1 cellular context compared by ENCODE assay signal in the genomic region with DNA sequence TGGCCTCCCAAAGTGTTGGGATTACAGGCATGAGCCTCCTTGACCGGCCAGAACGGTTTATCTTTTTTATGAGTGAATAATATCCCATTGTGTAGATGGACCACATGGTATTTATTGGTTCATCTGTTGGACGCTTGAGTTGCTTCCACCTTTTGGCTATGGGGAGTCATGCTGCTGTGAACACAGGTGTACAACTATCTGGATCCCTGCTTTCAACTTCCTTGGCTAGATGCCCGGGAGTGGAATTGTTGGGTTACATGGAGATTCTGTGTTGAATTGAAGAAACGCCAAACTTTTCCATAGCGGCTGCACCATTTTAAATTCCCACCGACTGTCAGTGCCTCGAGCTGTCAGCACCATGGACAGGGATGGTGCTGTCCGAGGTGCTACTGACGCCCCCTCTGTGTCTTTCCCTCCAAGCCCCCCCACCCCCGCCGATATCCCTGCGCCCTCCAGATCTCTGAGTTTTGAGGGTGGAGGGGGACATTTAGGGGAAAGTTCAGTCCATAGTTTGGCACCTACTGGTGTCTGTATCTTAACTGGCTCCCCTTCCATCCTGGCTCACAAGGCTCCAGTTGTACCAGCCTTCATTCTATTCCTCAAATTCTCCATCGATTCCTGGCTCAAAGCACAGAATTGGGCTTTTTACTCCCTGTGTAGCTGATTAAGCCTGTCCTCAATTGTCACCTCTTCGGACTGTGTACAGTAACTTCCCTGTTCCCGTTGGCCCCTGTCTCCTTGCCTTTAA.
A peak's percentile ranks its signal among the peaks of the same experiment; 100 is the strongest.
TF ChIP-seq lines count a peak whose summit lies in the region.

No MANE protein-coding gene starts in this region.

TF ChIP-seq in HepG2, 621 proteins besides CTCF, POLR2A, EP300 and RAD21 (continues in another document):
- TF ChIP-seq, protein P1, sequence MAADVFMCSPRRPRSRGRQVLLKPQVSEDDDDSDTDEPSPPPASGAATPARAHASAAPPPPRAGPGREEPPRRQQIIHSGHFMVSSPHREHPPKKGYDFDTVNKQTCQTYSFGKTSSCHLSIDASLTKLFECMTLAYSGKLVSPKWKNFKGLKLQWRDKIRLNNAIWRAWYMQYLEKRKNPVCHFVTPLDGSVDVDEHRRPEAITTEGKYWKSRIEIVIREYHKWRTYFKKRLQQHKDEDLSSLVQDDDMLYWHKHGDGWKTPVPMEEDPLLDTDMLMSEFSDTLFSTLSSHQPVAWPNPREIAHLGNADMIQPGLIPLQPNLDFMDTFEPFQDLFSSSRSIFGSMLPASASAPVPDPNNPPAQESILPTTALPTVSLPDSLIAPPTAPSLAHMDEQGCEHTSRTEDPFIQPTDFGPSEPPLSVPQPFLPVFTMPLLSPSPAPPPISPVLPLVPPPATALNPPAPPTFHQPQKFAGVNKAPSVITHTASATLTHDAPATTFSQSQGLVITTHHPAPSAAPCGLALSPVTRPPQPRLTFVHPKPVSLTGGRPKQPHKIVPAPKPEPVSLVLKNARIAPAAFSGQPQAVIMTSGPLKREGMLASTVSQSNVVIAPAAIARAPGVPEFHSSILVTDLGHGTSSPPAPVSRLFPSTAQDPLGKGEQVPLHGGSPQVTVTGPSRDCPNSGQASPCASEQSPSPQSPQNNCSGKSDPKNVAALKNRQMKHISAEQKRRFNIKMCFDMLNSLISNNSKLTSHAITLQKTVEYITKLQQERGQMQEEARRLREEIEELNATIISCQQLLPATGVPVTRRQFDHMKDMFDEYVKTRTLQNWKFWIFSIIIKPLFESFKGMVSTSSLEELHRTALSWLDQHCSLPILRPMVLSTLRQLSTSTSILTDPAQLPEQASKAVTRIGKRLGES (CRISPR knock-in tag; IDR thresholded peaks at IDR 0.05; ENCODE audit: borderline replicate concordance), result peak; percentile 97
- TF ChIP-seq SIX4 (CRISPR knock-in tag; IDR thresholded peaks at IDR 0.05), result peak; percentile 95
- TF ChIP-seq PHB2 (IDR thresholded peaks at IDR 0.05; ENCODE audit: partially characterized antibody), result no peak
- TF ChIP-seq PCBP1 (IDR thresholded peaks at IDR 0.05; ENCODE audit: borderline replicate concordance, low read depth, low read length), result no peak
- peak; percentile 100 for TF ChIP-seq NKX3-1 (CRISPR knock-in tag; IDR thresholded peaks at IDR 0.05)
- TF ChIP-seq TBX3 (IDR thresholded peaks at IDR 0.05; ENCODE audit: borderline replicate concordance), result no peak
- TF ChIP-seq, protein P2, sequence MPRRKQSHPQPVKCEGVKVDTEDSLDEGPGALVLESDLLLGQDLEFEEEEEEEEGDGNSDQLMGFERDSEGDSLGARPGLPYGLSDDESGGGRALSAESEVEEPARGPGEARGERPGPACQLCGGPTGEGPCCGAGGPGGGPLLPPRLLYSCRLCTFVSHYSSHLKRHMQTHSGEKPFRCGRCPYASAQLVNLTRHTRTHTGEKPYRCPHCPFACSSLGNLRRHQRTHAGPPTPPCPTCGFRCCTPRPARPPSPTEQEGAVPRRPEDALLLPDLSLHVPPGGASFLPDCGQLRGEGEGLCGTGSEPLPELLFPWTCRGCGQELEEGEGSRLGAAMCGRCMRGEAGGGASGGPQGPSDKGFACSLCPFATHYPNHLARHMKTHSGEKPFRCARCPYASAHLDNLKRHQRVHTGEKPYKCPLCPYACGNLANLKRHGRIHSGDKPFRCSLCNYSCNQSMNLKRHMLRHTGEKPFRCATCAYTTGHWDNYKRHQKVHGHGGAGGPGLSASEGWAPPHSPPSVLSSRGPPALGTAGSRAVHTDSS (CRISPR knock-in tag; conservative IDR thresholded peaks at IDR 0.05), result no peak
- no peak for TF ChIP-seq ZNF24 (IDR thresholded peaks at IDR 0.05)
- TF ChIP-seq, protein P3, sequence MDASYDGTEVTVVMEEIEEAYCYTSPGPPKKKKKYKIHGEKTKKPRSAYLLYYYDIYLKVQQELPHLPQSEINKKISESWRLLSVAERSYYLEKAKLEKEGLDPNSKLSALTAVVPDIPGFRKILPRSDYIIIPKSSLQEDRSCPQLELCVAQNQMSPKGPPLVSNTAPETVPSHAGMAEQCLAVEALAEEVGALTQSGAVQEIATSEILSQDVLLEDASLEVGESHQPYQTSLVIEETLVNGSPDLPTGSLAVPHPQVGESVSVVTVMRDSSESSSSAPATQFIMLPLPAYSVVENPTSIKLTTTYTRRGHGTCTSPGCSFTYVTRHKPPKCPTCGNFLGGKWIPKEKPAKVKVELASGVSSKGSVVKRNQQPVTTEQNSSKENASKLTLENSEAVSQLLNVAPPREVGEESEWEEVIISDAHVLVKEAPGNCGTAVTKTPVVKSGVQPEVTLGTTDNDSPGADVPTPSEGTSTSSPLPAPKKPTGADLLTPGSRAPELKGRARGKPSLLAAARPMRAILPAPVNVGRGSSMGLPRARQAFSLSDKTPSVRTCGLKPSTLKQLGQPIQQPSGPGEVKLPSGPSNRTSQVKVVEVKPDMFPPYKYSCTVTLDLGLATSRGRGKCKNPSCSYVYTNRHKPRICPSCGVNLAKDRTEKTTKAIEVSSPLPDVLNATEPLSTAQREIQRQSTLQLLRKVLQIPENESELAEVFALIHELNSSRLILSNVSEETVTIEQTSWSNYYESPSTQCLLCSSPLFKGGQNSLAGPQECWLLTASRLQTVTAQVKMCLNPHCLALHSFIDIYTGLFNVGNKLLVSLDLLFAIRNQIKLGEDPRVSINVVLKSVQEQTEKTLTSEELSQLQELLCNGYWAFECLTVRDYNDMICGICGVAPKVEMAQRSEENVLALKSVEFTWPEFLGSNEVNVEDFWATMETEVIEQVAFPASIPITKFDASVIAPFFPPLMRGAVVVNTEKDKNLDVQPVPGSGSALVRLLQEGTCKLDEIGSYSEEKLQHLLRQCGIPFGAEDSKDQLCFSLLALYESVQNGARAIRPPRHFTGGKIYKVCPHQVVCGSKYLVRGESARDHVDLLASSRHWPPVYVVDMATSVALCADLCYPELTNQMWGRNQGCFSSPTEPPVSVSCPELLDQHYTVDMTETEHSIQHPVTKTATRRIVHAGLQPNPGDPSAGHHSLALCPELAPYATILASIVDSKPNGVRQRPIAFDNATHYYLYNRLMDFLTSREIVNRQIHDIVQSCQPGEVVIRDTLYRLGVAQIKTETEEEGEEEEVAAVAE (CRISPR knock-in tag; IDR thresholded peaks at IDR 0.05; ENCODE audit: borderline replicate concordance), result peak; percentile 97
- TF ChIP-seq, protein P4, sequence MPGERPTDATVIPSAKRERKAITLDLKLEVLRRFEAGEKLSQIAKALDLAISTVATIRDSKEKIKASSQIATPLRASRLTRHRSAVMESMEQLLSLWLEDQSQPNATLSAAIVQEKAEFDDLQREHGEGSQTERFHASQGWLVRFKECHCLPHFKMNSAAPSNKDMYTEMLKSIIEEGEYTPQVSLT (CRISPR knock-in tag; IDR thresholded peaks at IDR 0.05; ENCODE audit: borderline replicate concordance, low read depth), result peak; percentile 62; the same call in 1 of the 2 replicates
- TF ChIP-seq, protein P5, sequence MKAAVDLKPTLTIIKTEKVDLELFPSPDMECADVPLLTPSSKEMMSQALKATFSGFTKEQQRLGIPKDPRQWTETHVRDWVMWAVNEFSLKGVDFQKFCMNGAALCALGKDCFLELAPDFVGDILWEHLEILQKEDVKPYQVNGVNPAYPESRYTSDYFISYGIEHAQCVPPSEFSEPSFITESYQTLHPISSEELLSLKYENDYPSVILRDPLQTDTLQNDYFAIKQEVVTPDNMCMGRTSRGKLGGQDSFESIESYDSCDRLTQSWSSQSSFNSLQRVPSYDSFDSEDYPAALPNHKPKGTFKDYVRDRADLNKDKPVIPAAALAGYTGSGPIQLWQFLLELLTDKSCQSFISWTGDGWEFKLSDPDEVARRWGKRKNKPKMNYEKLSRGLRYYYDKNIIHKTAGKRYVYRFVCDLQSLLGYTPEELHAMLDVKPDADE (CRISPR knock-in tag; IDR thresholded peaks at IDR 0.05), result peak; percentile 99
- TF ChIP-seq, protein P6, sequence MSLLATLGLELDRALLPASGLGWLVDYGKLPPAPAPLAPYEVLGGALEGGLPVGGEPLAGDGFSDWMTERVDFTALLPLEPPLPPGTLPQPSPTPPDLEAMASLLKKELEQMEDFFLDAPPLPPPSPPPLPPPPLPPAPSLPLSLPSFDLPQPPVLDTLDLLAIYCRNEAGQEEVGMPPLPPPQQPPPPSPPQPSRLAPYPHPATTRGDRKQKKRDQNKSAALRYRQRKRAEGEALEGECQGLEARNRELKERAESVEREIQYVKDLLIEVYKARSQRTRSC (CRISPR knock-in tag; IDR thresholded peaks at IDR 0.05; ENCODE audit: low read depth), result peak; percentile 97; the same call in 1 of the 2 replicates
- TF ChIP-seq SETDB1 (CRISPR knock-in tag; IDR thresholded peaks at IDR 0.05; ENCODE audit: borderline replicate concordance), result no peak
- TF ChIP-seq NCOR1 (IDR thresholded peaks at IDR 0.05; ENCODE audit: borderline replicate concordance, low read length), result no peak
- TF ChIP-seq KLF9 (CRISPR knock-in tag; IDR thresholded peaks at IDR 0.05; ENCODE audit: low read depth), result peak; percentile 90; the same call in 1 of the 2 replicates
- TF ChIP-seq, protein P7, sequence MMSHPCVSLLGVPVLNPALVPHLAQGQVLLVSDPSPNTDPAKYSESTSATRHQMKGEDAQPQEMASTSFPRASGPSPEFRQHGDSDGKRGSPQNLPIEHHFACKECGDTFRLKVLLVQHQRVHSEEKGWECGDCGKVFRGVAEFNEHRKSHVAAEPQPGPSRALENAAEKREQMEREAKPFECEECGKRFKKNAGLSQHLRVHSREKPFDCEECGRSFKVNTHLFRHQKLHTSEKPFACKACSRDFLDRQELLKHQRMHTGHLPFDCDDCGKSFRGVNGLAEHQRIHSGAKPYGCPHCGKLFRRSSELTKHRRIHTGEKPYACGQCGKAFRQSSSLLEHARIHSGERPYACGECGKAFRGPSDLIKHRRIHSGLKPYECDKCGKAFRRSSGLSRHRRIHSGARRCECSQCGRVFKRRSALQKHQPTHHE (CRISPR knock-in tag; IDR thresholded peaks at IDR 0.05; ENCODE audit: borderline replicate concordance), result peak; percentile 79; the same call in 1 of the 2 replicates
- TF ChIP-seq ZSCAN9 (CRISPR knock-in tag; IDR thresholded peaks at IDR 0.05; ENCODE audit: borderline replicate concordance), result peak; percentile 100
- TF ChIP-seq FOXK1 (CRISPR knock-in tag; IDR thresholded peaks at IDR 0.05; ENCODE audit: borderline replicate concordance, low read depth), result peak; percentile 96; the same call in 1 of the 2 replicates
- TF ChIP-seq ZNF124 (CRISPR knock-in tag; IDR thresholded peaks at IDR 0.05), result peak; percentile 99
- TF ChIP-seq BRCA1 (CRISPR knock-in tag; IDR thresholded peaks at IDR 0.05), result peak; percentile 99
- peak; percentile 67 for TF ChIP-seq NFYB (CRISPR knock-in tag; IDR thresholded peaks at IDR 0.05)
- TF ChIP-seq SMAD1 (CRISPR knock-in tag; IDR thresholded peaks at IDR 0.05; ENCODE audit: borderline replicate concordance, low read depth), result no peak
- peak; percentile 78; the same call in 1 of the 2 replicates for TF ChIP-seq NAIF1 (CRISPR knock-in tag; IDR thresholded peaks at IDR 0.05; ENCODE audit: borderline replicate concordance)
- TF ChIP-seq KDM5B (CRISPR knock-in tag; IDR thresholded peaks at IDR 0.05; ENCODE audit: borderline replicate concordance), result peak; percentile 97
- TF ChIP-seq, protein P8, sequence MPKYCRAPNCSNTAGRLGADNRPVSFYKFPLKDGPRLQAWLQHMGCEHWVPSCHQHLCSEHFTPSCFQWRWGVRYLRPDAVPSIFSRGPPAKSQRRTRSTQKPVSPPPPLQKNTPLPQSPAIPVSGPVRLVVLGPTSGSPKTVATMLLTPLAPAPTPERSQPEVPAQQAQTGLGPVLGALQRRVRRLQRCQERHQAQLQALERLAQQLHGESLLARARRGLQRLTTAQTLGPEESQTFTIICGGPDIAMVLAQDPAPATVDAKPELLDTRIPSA (CRISPR knock-in tag; IDR thresholded peaks at IDR 0.05; ENCODE audit: borderline replicate concordance), result peak; percentile 38; the same call in 1 of the 2 replicates
- TF ChIP-seq, protein P9, sequence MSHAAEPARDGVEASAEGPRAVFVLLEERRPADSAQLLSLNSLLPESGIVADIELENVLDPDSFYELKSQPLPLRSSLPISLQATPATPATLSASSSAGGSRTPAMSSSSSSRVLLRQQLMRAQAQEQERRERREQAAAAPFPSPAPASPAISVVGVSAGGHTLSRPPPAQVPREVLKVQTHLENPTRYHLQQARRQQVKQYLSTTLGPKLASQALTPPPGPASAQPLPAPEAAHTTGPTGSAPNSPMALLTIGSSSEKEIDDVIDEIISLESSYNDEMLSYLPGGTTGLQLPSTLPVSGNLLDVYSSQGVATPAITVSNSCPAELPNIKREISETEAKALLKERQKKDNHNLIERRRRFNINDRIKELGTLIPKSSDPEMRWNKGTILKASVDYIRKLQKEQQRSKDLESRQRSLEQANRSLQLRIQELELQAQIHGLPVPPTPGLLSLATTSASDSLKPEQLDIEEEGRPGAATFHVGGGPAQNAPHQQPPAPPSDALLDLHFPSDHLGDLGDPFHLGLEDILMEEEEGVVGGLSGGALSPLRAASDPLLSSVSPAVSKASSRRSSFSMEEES (CRISPR knock-in tag; IDR thresholded peaks at IDR 0.05), result peak; percentile 97
- peak; percentile 64; the same call in 1 of the 2 replicates for TF ChIP-seq ZNF33A (CRISPR knock-in tag; IDR thresholded peaks at IDR 0.05; ENCODE audit: borderline replicate concordance)
- TF ChIP-seq, protein P10, sequence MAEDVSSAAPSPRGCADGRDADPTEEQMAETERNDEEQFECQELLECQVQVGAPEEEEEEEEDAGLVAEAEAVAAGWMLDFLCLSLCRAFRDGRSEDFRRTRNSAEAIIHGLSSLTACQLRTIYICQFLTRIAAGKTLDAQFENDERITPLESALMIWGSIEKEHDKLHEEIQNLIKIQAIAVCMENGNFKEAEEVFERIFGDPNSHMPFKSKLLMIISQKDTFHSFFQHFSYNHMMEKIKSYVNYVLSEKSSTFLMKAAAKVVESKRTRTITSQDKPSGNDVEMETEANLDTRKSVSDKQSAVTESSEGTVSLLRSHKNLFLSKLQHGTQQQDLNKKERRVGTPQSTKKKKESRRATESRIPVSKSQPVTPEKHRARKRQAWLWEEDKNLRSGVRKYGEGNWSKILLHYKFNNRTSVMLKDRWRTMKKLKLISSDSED (CRISPR knock-in tag; IDR thresholded peaks at IDR 0.05), result no peak
- TF ChIP-seq PHF21A (CRISPR knock-in tag; IDR thresholded peaks at IDR 0.05), result no peak
- peak; percentile 96; the same call in 1 of the 2 replicates for TF ChIP-seq ZNF589 (CRISPR knock-in tag; conservative IDR thresholded peaks at IDR 0.05)
- peak; percentile 72; the same call in 1 of the 2 replicates for TF ChIP-seq ZNF703 (CRISPR knock-in tag; IDR thresholded peaks at IDR 0.05; ENCODE audit: borderline replicate concordance)
- peak; percentile 89 for TF ChIP-seq ZFP41 (CRISPR knock-in tag; IDR thresholded peaks at IDR 0.05; ENCODE audit: borderline replicate concordance)
- TF ChIP-seq HDAC1 (CRISPR knock-in tag; IDR thresholded peaks at IDR 0.05), result 0 out of 2 replicates have a peak, but pooled peaks have one; percentile 31
- TF ChIP-seq ATAD3A (CRISPR knock-in tag; IDR thresholded peaks at IDR 0.05), result peak; percentile 98
- TF ChIP-seq, protein P11, sequence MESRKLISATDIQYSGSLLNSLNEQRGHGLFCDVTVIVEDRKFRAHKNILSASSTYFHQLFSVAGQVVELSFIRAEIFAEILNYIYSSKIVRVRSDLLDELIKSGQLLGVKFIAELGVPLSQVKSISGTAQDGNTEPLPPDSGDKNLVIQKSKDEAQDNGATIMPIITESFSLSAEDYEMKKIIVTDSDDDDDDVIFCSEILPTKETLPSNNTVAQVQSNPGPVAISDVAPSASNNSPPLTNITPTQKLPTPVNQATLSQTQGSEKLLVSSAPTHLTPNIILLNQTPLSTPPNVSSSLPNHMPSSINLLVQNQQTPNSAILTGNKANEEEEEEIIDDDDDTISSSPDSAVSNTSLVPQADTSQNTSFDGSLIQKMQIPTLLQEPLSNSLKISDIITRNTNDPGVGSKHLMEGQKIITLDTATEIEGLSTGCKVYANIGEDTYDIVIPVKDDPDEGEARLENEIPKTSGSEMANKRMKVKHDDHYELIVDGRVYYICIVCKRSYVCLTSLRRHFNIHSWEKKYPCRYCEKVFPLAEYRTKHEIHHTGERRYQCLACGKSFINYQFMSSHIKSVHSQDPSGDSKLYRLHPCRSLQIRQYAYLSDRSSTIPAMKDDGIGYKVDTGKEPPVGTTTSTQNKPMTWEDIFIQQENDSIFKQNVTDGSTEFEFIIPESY (CRISPR knock-in tag; IDR thresholded peaks at IDR 0.05), result no peak; the same call in 1 of the 2 replicates
